Comparison of ENCODE assay signal across 22 cellular contexts in the genomic region with DNA sequence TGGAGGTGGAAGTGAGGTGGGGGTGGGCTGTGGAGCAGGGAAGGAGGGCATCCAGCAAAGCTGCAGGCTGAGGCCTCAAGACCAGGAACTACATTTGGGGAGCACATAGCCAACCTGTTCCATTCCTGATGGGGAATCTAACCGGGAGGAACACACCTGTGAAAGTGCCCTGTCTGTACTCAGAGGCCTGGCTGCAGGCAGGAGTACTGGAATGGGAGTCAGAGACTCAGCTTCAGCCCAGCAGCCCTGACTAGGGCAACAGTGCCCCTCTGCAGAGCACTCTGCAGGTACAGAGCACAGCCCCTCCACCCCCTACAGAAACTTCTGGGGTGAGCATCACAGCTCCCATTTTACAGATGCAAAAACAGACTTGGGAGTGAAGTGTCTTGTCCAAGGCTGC.
A peak's percentile ranks its signal among the peaks of the same experiment; 100 is the strongest.
DNase-seq lines count a peak whose midpoint lies in the region; ATAC-seq and TF ChIP-seq lines count a peak whose summit lies in the region.
"Had no signal": no experiment of that assay in that cellular context is flagged by ENCODE, and none has a peak within 500 bp of the region (broad histone marks: within the 10 kb centered on the region; RNA-seq: fewer than 3 reads in every experiment).

No MANE protein-coding gene starts in this region.

- no peaks in the 10 kb centered on the region for H3K9me3 ChIP-seq in WERI-Rb-1 (ENCODE audit: severe bottlenecking)
- H3K9me3 ChIP-seq: heart left ventricle, neutrophil, SJCRH30, tibial nerve had no signal

- H3K4me3 Mint-ChIP-seq in chondrocyte (ENCODE audit: unreplicated experiment), result no peak overlapping the region
- H3K4me3 Mint-ChIP-seq in mesothelial cell of epicardium, result no peak overlapping the region
- H3K4me3 Mint-ChIP-seq in WTC11, result no peak overlapping the region

- no peak overlapping the region for H3K27ac ChIP-seq in WERI-Rb-1
- H3K27ac ChIP-seq: dorsolateral prefrontal cortex, epithelial cell of prostate, heart left ventricle, neutrophil, SJCRH30, tibial nerve had no signal

- no peaks in the 10 kb centered on the region for H3K36me3 ChIP-seq in WERI-Rb-1
- H3K36me3 ChIP-seq: heart left ventricle, neutrophil, SJCRH30, tibial nerve had no signal

- H3K4me3 ChIP-seq in WERI-Rb-1 (ENCODE audit: low read depth, low read length), result no peak overlapping the region
- H3K4me3 ChIP-seq: dorsolateral prefrontal cortex, heart left ventricle, SJCRH30, tibial nerve had no signal

- no peak for ATAC-seq in WTC11
- ATAC-seq: Panc1 had no signal

- DNase-seq in activated effector memory CD4-positive, alpha-beta T cell treated with anti-CD3 and anti-CD28 coated beads, Interleukin-2, amount 50 U/mL, for 16 hours, result peak; percentile 41
- DNase-seq in activated effector memory CD4-positive, alpha-beta T cell treated with Interleukin-2 at 50 U/mL for 16 hours, result no peak
- peak; percentile 51 for DNase-seq in chondrocyte (ENCODE audit: low spot score)
- peak; percentile 10 to 35 for DNase-seq in mesothelial cell of epicardium (ENCODE audit: low spot score in 2 of 2, unreplicated experiment in 2 of 2)
- DNase-seq in ureter (ENCODE audit: low spot score), result peak; percentile 23
- no peak for DNase-seq in WTC11 (ENCODE audit: low spot score)
- DNase-seq in activated CD4-positive, alpha-beta T cell treated with anti-CD3 and anti-CD28 coated beads, Interleukin-2, amount 50 U/mL, for 1 hour, result no peak
- no peak for DNase-seq in WERI-Rb-1
- DNase-seq: activated CD4-positive, alpha-beta T cell treated with anti-CD3 and anti-CD28 coated beads, Interleukin-2, amount 50 U/mL, for 4 hours; activated naive CD4-positive, alpha-beta T cell treated with anti-CD3 and anti-CD28 coated beads, Interleukin-2, amount 50 U/mL, for 16 hours; caudate nucleus; NCI-H1105 treated with DMSO at 0.1 percent for 48 hours; NCI-H2107; NCI-H446 treated with DMSO at 0.1 percent for 48 hours; SJCRH30; stimulated activated CD4-positive, alpha-beta T cell treated with anti-CD3 and anti-CD28 coated beads, Interleukin-4, amount 100 ng/mL, for 1 hour had no signal

- no peaks in the 10 kb centered on the region for H3K27me3 Mint-ChIP-seq in chondrocyte (ENCODE audit: low read depth)
- H3K27me3 Mint-ChIP-seq in mesothelial cell of epicardium (ENCODE audit: low read depth), result peaks cover 19% of the 10 kb centered on the region
- no peaks in the 10 kb centered on the region; the same call in 1 of the 2 replicates for H3K27me3 Mint-ChIP-seq in WTC11 (ENCODE audit: low read depth)

- CTCF ChIA-PET in WTC11 (lab: Charles Lee), result interaction anchor here (1.4 to 3.3 kb wide), 5 partner anchors 8 to 307 kb away, joined by 3 to 19 read pairs (median 6); no protein-coding TSS in a partner anchor

- H3K4me1 Mint-ChIP-seq in chondrocyte (ENCODE audit: low read depth) (peaks cover 25% of the 10 kb centered on the region), mesothelial cell of epicardium (peaks cover 53% of the 10 kb centered on the region), WTC11 (peaks cover 23% of the 10 kb centered on the region)

- H3K9me3 Mint-ChIP-seq in chondrocyte (ENCODE audit: low read depth) (no peaks in the 10 kb centered on the region), mesothelial cell of epicardium (no peaks in the 10 kb centered on the region), WTC11 (no peaks in the 10 kb centered on the region)

- TF ChIP-seq CTCF in chondrocyte (IDR thresholded peaks at IDR 0.05) (no peak), mesothelial cell of epicardium (IDR thresholded peaks at IDR 0.05; ENCODE audit: unreplicated experiment) (no peak), WTC11 (IDR thresholded peaks at IDR 0.05) (no peak), WERI-Rb-1 (IDR thresholded peaks at IDR 0.05; ENCODE audit: low read depth, low read length) (no peak)

- POLR2A ChIA-PET in WTC11 (lab: Charles Lee), result no interaction called here

- no peaks in the 10 kb centered on the region for H3K27me3 ChIP-seq in WERI-Rb-1 (ENCODE audit: insufficient read depth, low read depth, severe bottlenecking)
- H3K27me3 ChIP-seq: dorsolateral prefrontal cortex, neutrophil, tibial nerve had no signal

- H3K36me3 Mint-ChIP-seq in chondrocyte (ENCODE audit: low read depth) (peaks cover 17% of the 10 kb centered on the region), mesothelial cell of epicardium (no peaks in the 10 kb centered on the region), WTC11 (no peaks in the 10 kb centered on the region)

- H3K27ac Mint-ChIP-seq in chondrocyte (ENCODE audit: unreplicated experiment) (no peak overlapping the region), mesothelial cell of epicardium (no peak overlapping the region), WTC11 (no peak overlapping the region)

TF ChIP-seq in WTC11, 78 proteins besides CTCF, POLR2A, EP300 and RAD21:
- TF ChIP-seq, protein P1, sequence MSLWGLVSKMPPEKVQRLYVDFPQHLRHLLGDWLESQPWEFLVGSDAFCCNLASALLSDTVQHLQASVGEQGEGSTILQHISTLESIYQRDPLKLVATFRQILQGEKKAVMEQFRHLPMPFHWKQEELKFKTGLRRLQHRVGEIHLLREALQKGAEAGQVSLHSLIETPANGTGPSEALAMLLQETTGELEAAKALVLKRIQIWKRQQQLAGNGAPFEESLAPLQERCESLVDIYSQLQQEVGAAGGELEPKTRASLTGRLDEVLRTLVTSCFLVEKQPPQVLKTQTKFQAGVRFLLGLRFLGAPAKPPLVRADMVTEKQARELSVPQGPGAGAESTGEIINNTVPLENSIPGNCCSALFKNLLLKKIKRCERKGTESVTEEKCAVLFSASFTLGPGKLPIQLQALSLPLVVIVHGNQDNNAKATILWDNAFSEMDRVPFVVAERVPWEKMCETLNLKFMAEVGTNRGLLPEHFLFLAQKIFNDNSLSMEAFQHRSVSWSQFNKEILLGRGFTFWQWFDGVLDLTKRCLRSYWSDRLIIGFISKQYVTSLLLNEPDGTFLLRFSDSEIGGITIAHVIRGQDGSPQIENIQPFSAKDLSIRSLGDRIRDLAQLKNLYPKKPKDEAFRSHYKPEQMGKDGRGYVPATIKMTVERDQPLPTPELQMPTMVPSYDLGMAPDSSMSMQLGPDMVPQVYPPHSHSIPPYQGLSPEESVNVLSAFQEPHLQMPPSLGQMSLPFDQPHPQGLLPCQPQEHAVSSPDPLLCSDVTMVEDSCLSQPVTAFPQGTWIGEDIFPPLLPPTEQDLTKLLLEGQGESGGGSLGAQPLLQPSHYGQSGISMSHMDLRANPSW (CRISPR knock-in tag; conservative IDR thresholded peaks at IDR 0.05; ENCODE audit: low read depth), result no peak
- TF ChIP-seq SMAD4 (CRISPR knock-in tag; IDR thresholded peaks at IDR 0.05) (no peak), ZNF671 (CRISPR knock-in tag; IDR thresholded peaks at IDR 0.05) (no peak), ESRRA (CRISPR knock-in tag; IDR thresholded peaks at IDR 0.05; ENCODE audit: borderline replicate concordance) (no peak), GTF2I (CRISPR knock-in tag; conservative IDR thresholded peaks at IDR 0.05) (no peak), ZNF416 (CRISPR knock-in tag; IDR thresholded peaks at IDR 0.05) (no peak), NR1H2 (CRISPR knock-in tag; IDR thresholded peaks at IDR 0.05) (no peak), ZNF219 (CRISPR knock-in tag; IDR thresholded peaks at IDR 0.05; ENCODE audit: borderline replicate concordance) (no peak), FOXP1 (CRISPR knock-in tag; IDR thresholded peaks at IDR 0.05; ENCODE audit: borderline replicate concordance) (no peak)
- TF ChIP-seq, protein P2, sequence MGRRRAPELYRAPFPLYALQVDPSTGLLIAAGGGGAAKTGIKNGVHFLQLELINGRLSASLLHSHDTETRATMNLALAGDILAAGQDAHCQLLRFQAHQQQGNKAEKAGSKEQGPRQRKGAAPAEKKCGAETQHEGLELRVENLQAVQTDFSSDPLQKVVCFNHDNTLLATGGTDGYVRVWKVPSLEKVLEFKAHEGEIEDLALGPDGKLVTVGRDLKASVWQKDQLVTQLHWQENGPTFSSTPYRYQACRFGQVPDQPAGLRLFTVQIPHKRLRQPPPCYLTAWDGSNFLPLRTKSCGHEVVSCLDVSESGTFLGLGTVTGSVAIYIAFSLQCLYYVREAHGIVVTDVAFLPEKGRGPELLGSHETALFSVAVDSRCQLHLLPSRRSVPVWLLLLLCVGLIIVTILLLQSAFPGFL (CRISPR knock-in tag; IDR thresholded peaks at IDR 0.05; ENCODE audit: borderline replicate concordance), result no peak
- TF ChIP-seq, protein P3, sequence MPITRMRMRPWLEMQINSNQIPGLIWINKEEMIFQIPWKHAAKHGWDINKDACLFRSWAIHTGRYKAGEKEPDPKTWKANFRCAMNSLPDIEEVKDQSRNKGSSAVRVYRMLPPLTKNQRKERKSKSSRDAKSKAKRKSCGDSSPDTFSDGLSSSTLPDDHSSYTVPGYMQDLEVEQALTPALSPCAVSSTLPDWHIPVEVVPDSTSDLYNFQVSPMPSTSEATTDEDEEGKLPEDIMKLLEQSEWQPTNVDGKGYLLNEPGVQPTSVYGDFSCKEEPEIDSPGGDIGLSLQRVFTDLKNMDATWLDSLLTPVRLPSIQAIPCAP (CRISPR knock-in tag; IDR thresholded peaks at IDR 0.05), result no peak
- TF ChIP-seq, protein P4, sequence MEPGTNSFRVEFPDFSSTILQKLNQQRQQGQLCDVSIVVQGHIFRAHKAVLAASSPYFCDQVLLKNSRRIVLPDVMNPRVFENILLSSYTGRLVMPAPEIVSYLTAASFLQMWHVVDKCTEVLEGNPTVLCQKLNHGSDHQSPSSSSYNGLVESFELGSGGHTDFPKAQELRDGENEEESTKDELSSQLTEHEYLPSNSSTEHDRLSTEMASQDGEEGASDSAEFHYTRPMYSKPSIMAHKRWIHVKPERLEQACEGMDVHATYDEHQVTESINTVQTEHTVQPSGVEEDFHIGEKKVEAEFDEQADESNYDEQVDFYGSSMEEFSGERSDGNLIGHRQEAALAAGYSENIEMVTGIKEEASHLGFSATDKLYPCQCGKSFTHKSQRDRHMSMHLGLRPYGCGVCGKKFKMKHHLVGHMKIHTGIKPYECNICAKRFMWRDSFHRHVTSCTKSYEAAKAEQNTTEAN (CRISPR knock-in tag; IDR thresholded peaks at IDR 0.05), result no peak
TF ChIP-seq in WTC11: peak in this region for 0.

Comparison
In these comparisons a context has a peak if more than half of its experiments do, and no peak if none do; other contexts are left out.
1. DNase-seq: peak in activated effector memory CD4-positive, alpha-beta T cell treated with anti-CD3 and anti-CD28 coated beads, Interleukin-2, amount 50 U/mL, for 16 hours (single experiment), chondrocyte (single experiment), mesothelial cell of epicardium (2 of 2) and ureter (single experiment); none in activated effector memory CD4-positive, alpha-beta T cell treated with Interleukin-2 at 50 U/mL for 16 hours (single experiment), WTC11 (single experiment), activated CD4-positive, alpha-beta T cell treated with anti-CD3 and anti-CD28 coated beads, Interleukin-2, amount 50 U/mL, for 1 hour (single experiment) and WERI-Rb-1 (single experiment).